ENCODE assay signal across 1 cellular context in genomic region chr17:49861150-49861884, GRCh38.
TF ChIP-seq lines count a peak whose summit lies in the region.

No MANE protein-coding gene starts in this region.

TF ChIP-seq in HepG2, 621 proteins besides CTCF, POLR2A, EP300 and RAD21 (continued from another document and continues in another):
- TF ChIP-seq CEBPZ (IDR thresholded peaks at IDR 0.05; ENCODE audit: low read length) = no peak
- TF ChIP-seq ZNF430 (CRISPR knock-in tag; IDR thresholded peaks at IDR 0.05) = no peak
- 0 out of 2 replicates have a peak, but pooled peaks have one; percentile 36 for TF ChIP-seq NCOA2 (CRISPR knock-in tag; IDR thresholded peaks at IDR 0.05)
- TF ChIP-seq HOXA7 (CRISPR knock-in tag; IDR thresholded peaks at IDR 0.05) = peak; percentile 80; the same call in 1 of the 2 replicates
- no peak for TF ChIP-seq ZKSCAN5 (CRISPR knock-in tag; IDR thresholded peaks at IDR 0.05)
- TF ChIP-seq JDP2 (CRISPR knock-in tag; IDR thresholded peaks at IDR 0.05; ENCODE audit: borderline replicate concordance) = no peak
- peak; percentile 57 for TF ChIP-seq NR2F6 (IDR thresholded peaks at IDR 0.05)
- peak; percentile 70 for TF ChIP-seq NR2F6 (CRISPR knock-in tag; IDR thresholded peaks at IDR 0.05)
- TF ChIP-seq ZNF331 (CRISPR knock-in tag; IDR thresholded peaks at IDR 0.05) = peak; percentile 60
- TF ChIP-seq GATAD2A (CRISPR knock-in tag; IDR thresholded peaks at IDR 0.05) = peak; percentile 76
- 0 out of 2 replicates have a peak, but pooled peaks have one; percentile 40 for TF ChIP-seq ZNF547 (CRISPR knock-in tag; IDR thresholded peaks at IDR 0.05)
- no peak for TF ChIP-seq ATF3 (CRISPR knock-in tag; IDR thresholded peaks at IDR 0.05)
- peak; percentile 66; the same call in 1 of the 2 replicates for TF ChIP-seq ZNF292 (CRISPR knock-in tag; IDR thresholded peaks at IDR 0.05; ENCODE audit: borderline replicate concordance, low read depth)
- peak; percentile 66 for TF ChIP-seq ZNF781 (CRISPR knock-in tag; IDR thresholded peaks at IDR 0.05; ENCODE audit: borderline replicate concordance, not compliant biosample characterization)
- no peak for TF ChIP-seq ZNF776 (CRISPR knock-in tag; IDR thresholded peaks at IDR 0.05)
- TF ChIP-seq ARID5B (CRISPR knock-in tag; IDR thresholded peaks at IDR 0.05) = peak; percentile 50
- TF ChIP-seq ZNF687 (CRISPR knock-in tag; IDR thresholded peaks at IDR 0.05) = peak; percentile 49
- TF ChIP-seq PAF1 (CRISPR knock-in tag; IDR thresholded peaks at IDR 0.05) = no peak
- TF ChIP-seq ZFP1 (CRISPR knock-in tag; IDR thresholded peaks at IDR 0.05) = no peak
- 0 out of 2 replicates have a peak, but pooled peaks have one; percentile 16 for TF ChIP-seq BORCS8-MEF2B (CRISPR knock-in tag; IDR thresholded peaks at IDR 0.05)
- 0 out of 2 replicates have a peak, but pooled peaks have one; percentile 35 for TF ChIP-seq ELF3 (CRISPR knock-in tag; IDR thresholded peaks at IDR 0.05)
- no peak for TF ChIP-seq ZNF609 (CRISPR knock-in tag; IDR thresholded peaks at IDR 0.05; ENCODE audit: borderline replicate concordance)
- no peak for TF ChIP-seq PBX3 (CRISPR knock-in tag; IDR thresholded peaks at IDR 0.05; ENCODE audit: borderline replicate concordance)
- peak; percentile 63; the same call in 1 of the 2 replicates for TF ChIP-seq SSRP1 (CRISPR knock-in tag; IDR thresholded peaks at IDR 0.05)
- TF ChIP-seq NFE2 (CRISPR knock-in tag; IDR thresholded peaks at IDR 0.05) = no peak
- peak; percentile 85; the same call in 1 of the 2 replicates for TF ChIP-seq MAZ (IDR thresholded peaks at IDR 0.05; ENCODE audit: borderline replicate concordance, low read depth, low read length)
- peak; percentile 70; the same call in 1 of the 2 replicates for TF ChIP-seq MAZ (CRISPR knock-in tag; IDR thresholded peaks at IDR 0.05; ENCODE audit: low read depth)
- TF ChIP-seq ZNF263 (CRISPR knock-in tag; IDR thresholded peaks at IDR 0.05) = peak; percentile 57; the same call in 1 of the 2 replicates
- no peak; the same call in 1 of the 2 replicates for TF ChIP-seq ZNF543 (CRISPR knock-in tag; IDR thresholded peaks at IDR 0.05)
- no peak for TF ChIP-seq ETV6 (CRISPR knock-in tag; conservative IDR thresholded peaks at IDR 0.05)
- 0 out of 2 replicates have a peak, but pooled peaks have one; percentile 19 for TF ChIP-seq JUNB (CRISPR knock-in tag; IDR thresholded peaks at IDR 0.05; ENCODE audit: borderline replicate concordance)
- TF ChIP-seq NR2F2 (IDR thresholded peaks at IDR 0.05; ENCODE audit: borderline replicate concordance, low read depth) = no peak
- no peak for TF ChIP-seq AKNA (CRISPR knock-in tag; IDR thresholded peaks at IDR 0.05; ENCODE audit: borderline replicate concordance)
- no peak for TF ChIP-seq MED13 (CRISPR knock-in tag; IDR thresholded peaks at IDR 0.05)
- TF ChIP-seq SETDB1 (CRISPR knock-in tag; IDR thresholded peaks at IDR 0.05; ENCODE audit: borderline replicate concordance) = no peak
- TF ChIP-seq CHCHD3 (CRISPR knock-in tag; IDR thresholded peaks at IDR 0.05) = no peak
- TF ChIP-seq ZNF44 (CRISPR knock-in tag; IDR thresholded peaks at IDR 0.05) = peak; percentile 76; the same call in 1 of the 2 replicates
- no peak for TF ChIP-seq ZNF460 (CRISPR knock-in tag; IDR thresholded peaks at IDR 0.05; ENCODE audit: borderline replicate concordance)
